ENCODE assay signal across 20 cellular contexts in genomic region chr17:82391496-82392066, GRCh38. TPM values are rescaled to one million over a fixed set of nuclear protein-coding genes. Genes with fewer than 3 reads are reported as not detected.
"Had no signal": no experiment of that assay in that cellular context is flagged by ENCODE, and none has a peak within 500 bp of the region (broad histone marks: within the 10 kb centered on the region; RNA-seq: fewer than 3 reads in every experiment).

No MANE protein-coding gene starts in this region.

- ATAC-seq: Right ventricle myocardium inferior, SK-N-SH treated with all-trans-retinoic acid at 6 μM for 48 hours had no signal

- DNase-seq: KBM-7, MG63, NCI-H1092, NCI-H1105 treated with DMSO at 0.1 percent for 48 hours, NCI-H1417 treated with DMSO at 0.1 percent for 48 hours, NCI-H146, NCI-H1694 treated with DMSO at 0.1 percent for 48 hours, NCI-H1930, NCI-H2081, NCI-H2171, NCI-H226, NCI-H446, NCI-H510A, NCI-H524 treated with DMSO at 0.1 percent for 48 hours, NCI-H774, SHP77 treated with DMSO at 0.1 percent for 48 hours, SJCRH30 had no signal

- H3K9me3 ChIP-seq: MG63, SJCRH30 had no signal

- H3K27ac ChIP-seq: HL-60, SJCRH30 had no signal

- H3K4me3 ChIP-seq: MG63, SJCRH30 had no signal

- H3K27me3 ChIP-seq: MG63 had no signal

RNA-seq across cellular contexts. Expression of gene TEX19, which starts 32.5 kb away (rescaled TPM):
- total RNA-seq: Right ventricle myocardium inferior had no signal
